In the genomic region with DNA sequence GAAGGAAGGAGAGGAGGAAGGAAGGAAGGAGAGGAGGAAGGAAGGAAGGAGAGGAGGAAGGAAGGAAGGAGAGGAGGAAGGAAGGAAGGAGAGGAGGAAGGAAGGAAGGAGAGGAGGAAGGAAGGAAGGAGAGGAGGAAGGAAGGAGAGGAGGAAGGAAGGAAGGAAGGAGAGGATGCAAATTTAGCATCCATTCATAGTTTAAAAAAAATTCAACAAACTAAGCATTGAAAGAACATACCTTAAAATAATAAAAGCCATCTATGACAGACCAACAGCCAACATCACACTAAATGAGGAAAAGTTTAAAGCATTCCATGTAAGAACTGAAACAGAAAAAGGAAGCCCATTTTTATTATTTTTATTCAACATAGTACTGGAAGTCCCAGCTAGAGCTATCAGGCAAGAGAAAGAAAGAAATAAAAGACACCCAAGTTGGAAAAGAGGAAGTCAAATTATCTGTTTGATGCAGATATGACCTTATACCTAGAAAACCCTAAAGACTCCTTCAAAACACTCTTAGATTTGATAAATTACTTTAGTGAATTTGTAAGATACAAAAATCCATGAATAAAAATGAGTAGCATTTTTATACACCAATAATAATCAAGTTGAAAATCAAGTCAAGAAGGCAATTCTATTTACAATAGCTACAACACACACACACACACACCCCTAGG, we compare ENCODE assay signal across 2 cellular contexts.
TF ChIP-seq lines count a peak whose summit lies in the region.

No MANE protein-coding gene starts in this region.

TF ChIP-seq in HepG2, 621 proteins besides CTCF, POLR2A, EP300 and RAD21:
- TF ChIP-seq HNRNPK (IDR thresholded peaks at IDR 0.05; ENCODE audit: low read depth, low read length, poor library complexity, severe bottlenecking) (peak; percentile 46), MTA3 (CRISPR knock-in tag; IDR thresholded peaks at IDR 0.05) (no peak)

TF ChIP-seq in K562, 482 proteins besides CTCF, POLR2A, EP300 and RAD21 (continues in another document):
- TF ChIP-seq ETV5 (CRISPR knock-in tag; IDR thresholded peaks at IDR 0.05; ENCODE audit: low read depth): no peak
- no peak for TF ChIP-seq NFIX (CRISPR knock-in tag; IDR thresholded peaks at IDR 0.05; ENCODE audit: low read depth)
- TF ChIP-seq, protein P1, sequence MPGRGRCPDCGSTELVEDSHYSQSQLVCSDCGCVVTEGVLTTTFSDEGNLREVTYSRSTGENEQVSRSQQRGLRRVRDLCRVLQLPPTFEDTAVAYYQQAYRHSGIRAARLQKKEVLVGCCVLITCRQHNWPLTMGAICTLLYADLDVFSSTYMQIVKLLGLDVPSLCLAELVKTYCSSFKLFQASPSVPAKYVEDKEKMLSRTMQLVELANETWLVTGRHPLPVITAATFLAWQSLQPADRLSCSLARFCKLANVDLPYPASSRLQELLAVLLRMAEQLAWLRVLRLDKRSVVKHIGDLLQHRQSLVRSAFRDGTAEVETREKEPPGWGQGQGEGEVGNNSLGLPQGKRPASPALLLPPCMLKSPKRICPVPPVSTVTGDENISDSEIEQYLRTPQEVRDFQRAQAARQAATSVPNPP (IDR thresholded peaks at IDR 0.05; ENCODE audit: borderline replicate concordance, insufficient read depth, insufficient read length): no peak
- no peak for TF ChIP-seq ZNF589 (CRISPR knock-in tag; IDR thresholded peaks at IDR 0.05; ENCODE audit: low read depth)
- peak; percentile 95 for TF ChIP-seq SMARCE1 (IDR thresholded peaks at IDR 0.05)
- TF ChIP-seq MTA2 (IDR thresholded peaks at IDR 0.05; ENCODE audit: low read depth): peak; percentile 76
- TF ChIP-seq ZNF253 (CRISPR knock-in tag; conservative IDR thresholded peaks at IDR 0.05): no peak
- TF ChIP-seq, protein P2, sequence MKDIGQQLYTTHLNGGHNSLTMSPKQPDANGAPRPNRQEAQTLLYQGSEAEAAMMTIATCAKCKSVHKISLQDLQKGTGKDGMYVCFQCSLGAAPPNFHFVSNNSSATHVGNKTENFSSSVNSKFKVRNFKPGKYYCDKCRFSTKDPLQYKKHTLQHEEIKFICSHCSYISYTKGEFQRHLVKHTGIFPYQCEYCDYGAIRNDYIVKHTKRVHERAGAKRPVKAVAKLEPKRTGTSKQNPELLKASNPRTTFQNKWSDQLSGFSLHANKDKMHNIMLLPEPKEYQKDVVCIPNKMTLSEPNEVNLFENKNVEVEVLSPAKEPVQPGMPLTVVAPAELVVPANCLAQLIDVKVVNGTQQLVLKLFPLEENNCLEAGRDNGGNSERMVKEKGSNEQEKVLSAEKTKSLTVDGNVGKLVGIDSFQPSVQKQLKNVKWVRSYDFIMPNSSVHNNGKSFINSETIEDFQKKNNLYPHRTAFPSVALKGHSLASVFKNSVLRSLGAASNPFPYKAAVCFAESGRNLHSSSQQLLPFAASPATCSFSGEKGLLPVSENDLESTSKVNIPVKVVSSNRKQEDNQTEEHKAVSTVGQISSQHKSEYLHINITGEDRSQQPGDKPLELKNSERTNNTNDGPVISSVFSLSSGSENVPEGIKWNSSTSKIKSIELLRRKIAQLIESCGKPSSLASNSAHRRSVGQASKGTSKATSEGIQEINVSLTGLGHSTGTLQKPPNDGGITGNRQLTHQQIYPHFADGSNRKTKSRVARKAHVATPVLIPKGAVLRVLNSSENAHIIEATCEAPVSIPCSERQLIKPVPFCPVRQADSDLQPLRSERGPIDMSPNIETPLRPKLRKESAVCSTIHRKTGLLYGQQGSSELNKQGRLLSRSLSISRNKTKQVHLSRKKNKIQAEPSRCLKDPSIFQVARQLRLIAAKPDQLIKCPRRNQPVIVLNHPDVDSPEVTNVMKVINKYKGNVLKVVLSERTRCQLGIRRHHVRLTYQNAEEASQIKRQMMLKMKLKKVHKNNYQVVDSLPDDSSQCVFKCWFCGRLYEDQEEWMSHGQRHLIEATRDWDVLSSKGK (CRISPR knock-in tag; IDR thresholded peaks at IDR 0.05): no peak
- TF ChIP-seq PKNOX1 (IDR thresholded peaks at IDR 0.05): peak; percentile 35; the same call in 1 of the 2 replicates
- peak; percentile 26; the same call in 1 of the 2 replicates for TF ChIP-seq FOXM1 (IDR thresholded peaks at IDR 0.05; ENCODE audit: low read depth)
- TF ChIP-seq FOXM1 (CRISPR knock-in tag; IDR thresholded peaks at IDR 0.05; ENCODE audit: low read depth): no peak
- TF ChIP-seq ZNF175 (CRISPR knock-in tag; IDR thresholded peaks at IDR 0.05; ENCODE audit: low read depth): no peak
- TF ChIP-seq RBM22 (IDR thresholded peaks at IDR 0.05; ENCODE audit: low read depth, low read length, poor library complexity, severe bottlenecking): no peak
- TF ChIP-seq ZNF551 (CRISPR knock-in tag; IDR thresholded peaks at IDR 0.05): no peak
- TF ChIP-seq POLR2AphosphoS5 (IDR thresholded peaks at IDR 0.05; ENCODE audit: control insufficient read depth, insufficient read depth, low read depth, low read length): no peak
- no peak for TF ChIP-seq SAP30 (IDR thresholded peaks at IDR 0.05; ENCODE audit: borderline replicate concordance, insufficient read depth, low read depth, low read length, poor library complexity, severe bottlenecking)
- no peak for TF ChIP-seq ZNF766 (CRISPR knock-in tag; conservative IDR thresholded peaks at IDR 0.05)
- TF ChIP-seq, protein P3, sequence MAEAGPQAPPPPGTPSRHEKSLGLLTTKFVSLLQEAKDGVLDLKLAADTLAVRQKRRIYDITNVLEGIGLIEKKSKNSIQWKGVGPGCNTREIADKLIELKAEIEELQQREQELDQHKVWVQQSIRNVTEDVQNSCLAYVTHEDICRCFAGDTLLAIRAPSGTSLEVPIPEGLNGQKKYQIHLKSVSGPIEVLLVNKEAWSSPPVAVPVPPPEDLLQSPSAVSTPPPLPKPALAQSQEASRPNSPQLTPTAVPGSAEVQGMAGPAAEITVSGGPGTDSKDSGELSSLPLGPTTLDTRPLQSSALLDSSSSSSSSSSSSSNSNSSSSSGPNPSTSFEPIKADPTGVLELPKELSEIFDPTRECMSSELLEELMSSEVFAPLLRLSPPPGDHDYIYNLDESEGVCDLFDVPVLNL (CRISPR knock-in tag; IDR thresholded peaks at IDR 0.05; ENCODE audit: low read depth): no peak
- no peak for TF ChIP-seq ZNF311 (CRISPR knock-in tag; IDR thresholded peaks at IDR 0.05)
- TF ChIP-seq MTF1 (CRISPR knock-in tag; IDR thresholded peaks at IDR 0.05; ENCODE audit: borderline replicate concordance): no peak
- no peak for TF ChIP-seq NFE2L1 (tag; IDR thresholded peaks at IDR 0.05; ENCODE audit: borderline replicate concordance, low read depth)
- TF ChIP-seq TCF3 (CRISPR knock-in tag; IDR thresholded peaks at IDR 0.05): peak; percentile 66
- TF ChIP-seq ZNF561 (CRISPR knock-in tag; conservative IDR thresholded peaks at IDR 0.05): no peak
- TF ChIP-seq SMARCC2 (IDR thresholded peaks at IDR 0.05; ENCODE audit: low read depth): peak; percentile 91
- no peak for TF ChIP-seq TBL1XR1 (IDR thresholded peaks at IDR 0.05; ENCODE audit: low read length in 2 of 2)
- TF ChIP-seq ARID1B (IDR thresholded peaks at IDR 0.05): peak; percentile 96
- no peak for TF ChIP-seq RAD51 (IDR thresholded peaks at IDR 0.05; ENCODE audit: borderline replicate concordance, low read depth)
- no peak for TF ChIP-seq ZNF121 (CRISPR knock-in tag; conservative IDR thresholded peaks at IDR 0.05)
- TF ChIP-seq CBFA2T3 (IDR thresholded peaks at IDR 0.05): peak; percentile 72
- TF ChIP-seq, protein P4, sequence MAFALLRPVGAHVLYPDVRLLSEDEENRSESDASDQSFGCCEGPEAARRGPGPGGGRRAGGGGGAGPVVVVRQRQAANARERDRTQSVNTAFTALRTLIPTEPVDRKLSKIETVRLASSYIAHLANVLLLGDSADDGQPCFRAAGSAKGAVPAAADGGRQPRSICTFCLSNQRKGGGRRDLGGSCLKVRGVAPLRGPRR (CRISPR knock-in tag; IDR thresholded peaks at IDR 0.05): no peak
- no peak for TF ChIP-seq SRSF3 (IDR thresholded peaks at IDR 0.05; ENCODE audit: insufficient read depth, low read length)
- TF ChIP-seq HEY1 (CRISPR knock-in tag; IDR thresholded peaks at IDR 0.05; ENCODE audit: borderline replicate concordance): no peak
- no peak for TF ChIP-seq ZBED1 (IDR thresholded peaks at IDR 0.05)
- TF ChIP-seq TAF15 (IDR thresholded peaks at IDR 0.05; ENCODE audit: low read depth, low read length): no peak
- no peak for TF ChIP-seq SMC3 (conservative IDR thresholded peaks at IDR 0.05; ENCODE audit: insufficient read depth, low read depth, low read length)
- no peak for TF ChIP-seq ZNF436 (CRISPR knock-in tag; IDR thresholded peaks at IDR 0.05)
- TF ChIP-seq ZNF408 (CRISPR knock-in tag; IDR thresholded peaks at IDR 0.05; ENCODE audit: low read depth): no peak
- TF ChIP-seq TCF7 (IDR thresholded peaks at IDR 0.05; ENCODE audit: borderline replicate concordance): no peak
- no peak for TF ChIP-seq RHOXF2B (CRISPR knock-in tag; conservative IDR thresholded peaks at IDR 0.05)
- TF ChIP-seq EGR1 (conservative IDR thresholded peaks at IDR 0.05): no peak
- no peak for TF ChIP-seq SUPT5H (IDR thresholded peaks at IDR 0.05)
- TF ChIP-seq ZNF23 (CRISPR knock-in tag; IDR thresholded peaks at IDR 0.05): no peak
- TF ChIP-seq ELF1 (tag; IDR thresholded peaks at IDR 0.05): no peak
- no peak for TF ChIP-seq TFAM (CRISPR knock-in tag; conservative IDR thresholded peaks at IDR 0.05)
- TF ChIP-seq MAFG (tag; conservative IDR thresholded peaks at IDR 0.05): no peak
- TF ChIP-seq TSC22D4 (tag; IDR thresholded peaks at IDR 0.05): no peak
- TF ChIP-seq SRSF7 (optimal IDR thresholded peaks at IDR 0.05; ENCODE audit: low read depth, low read length): no peak
- peak; percentile 64 for TF ChIP-seq NCOR1 (IDR thresholded peaks at IDR 0.05)
- TF ChIP-seq TEAD4 (IDR thresholded peaks at IDR 0.05; ENCODE audit: low read length): peak; percentile 89
- no peak for TF ChIP-seq TEAD4 (CRISPR knock-in tag; IDR thresholded peaks at IDR 0.05; ENCODE audit: borderline replicate concordance)
- 0 out of 2 replicates have a peak, but pooled peaks have one; percentile 22 for TF ChIP-seq SOX6 (IDR thresholded peaks at IDR 0.05)
- TF ChIP-seq ZNF184 (CRISPR knock-in tag; IDR thresholded peaks at IDR 0.05): no peak
- TF ChIP-seq LARP7 (IDR thresholded peaks at IDR 0.05): no peak
- no peak for TF ChIP-seq NFE2 (IDR thresholded peaks at IDR 0.05; ENCODE audit: low read depth)
- TF ChIP-seq, protein P5, sequence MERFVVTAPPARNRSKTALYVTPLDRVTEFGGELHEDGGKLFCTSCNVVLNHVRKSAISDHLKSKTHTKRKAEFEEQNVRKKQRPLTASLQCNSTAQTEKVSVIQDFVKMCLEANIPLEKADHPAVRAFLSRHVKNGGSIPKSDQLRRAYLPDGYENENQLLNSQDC (CRISPR knock-in tag; IDR thresholded peaks at IDR 0.05): no peak
- no peak for TF ChIP-seq CREBBP (IDR thresholded peaks at IDR 0.05; ENCODE audit: low read depth, low read length)
- TF ChIP-seq ZFP36 (IDR thresholded peaks at IDR 0.05; ENCODE audit: low read depth, low read length, partially characterized antibody): no peak
- no peak for TF ChIP-seq JUN (IDR thresholded peaks at IDR 0.05; ENCODE audit: borderline replicate concordance, low read depth, low read length)
- TF ChIP-seq JUN (CRISPR knock-in tag; IDR thresholded peaks at IDR 0.05; ENCODE audit: borderline replicate concordance): no peak
- peak in 1 of 2 experiments; percentile 79; a peak in 3 of 4 replicates for TF ChIP-seq ETV6 (IDR thresholded peaks at IDR 0.05; ENCODE audit: borderline replicate concordance in 1 of 2, low read depth in 2 of 2, low read length in 1 of 2)
- no peak for TF ChIP-seq ETV6 (CRISPR knock-in tag; IDR thresholded peaks at IDR 0.05; ENCODE audit: borderline replicate concordance)
- 0 out of 4 replicates have a peak, but pooled peaks of 1 of the 2 experiments have one; percentile 36 for TF ChIP-seq TRIM24 (IDR thresholded peaks at IDR 0.05)
- peak; percentile 9; the same call in 1 of the 2 replicates for TF ChIP-seq KLF16 (IDR thresholded peaks at IDR 0.05)
- no peak for TF ChIP-seq SMARCA5 (IDR thresholded peaks at IDR 0.05)
- no peak for TF ChIP-seq ZNF347 (CRISPR knock-in tag; IDR thresholded peaks at IDR 0.05; ENCODE audit: low read depth)
- TF ChIP-seq SMAD3 (CRISPR knock-in tag; conservative IDR thresholded peaks at IDR 0.05): no peak
- TF ChIP-seq HMGN3 (IDR thresholded peaks at IDR 0.05; ENCODE audit: borderline replicate concordance, extremely low read depth, insufficient read length, low read depth, low read length): no peak
- no peak for TF ChIP-seq NFIC (IDR thresholded peaks at IDR 0.05)
- no peak for TF ChIP-seq ZNF282 (CRISPR knock-in tag; IDR thresholded peaks at IDR 0.05)
- no peak for TF ChIP-seq BACH1 (tag; IDR thresholded peaks at IDR 0.05)
- TF ChIP-seq, protein P6, sequence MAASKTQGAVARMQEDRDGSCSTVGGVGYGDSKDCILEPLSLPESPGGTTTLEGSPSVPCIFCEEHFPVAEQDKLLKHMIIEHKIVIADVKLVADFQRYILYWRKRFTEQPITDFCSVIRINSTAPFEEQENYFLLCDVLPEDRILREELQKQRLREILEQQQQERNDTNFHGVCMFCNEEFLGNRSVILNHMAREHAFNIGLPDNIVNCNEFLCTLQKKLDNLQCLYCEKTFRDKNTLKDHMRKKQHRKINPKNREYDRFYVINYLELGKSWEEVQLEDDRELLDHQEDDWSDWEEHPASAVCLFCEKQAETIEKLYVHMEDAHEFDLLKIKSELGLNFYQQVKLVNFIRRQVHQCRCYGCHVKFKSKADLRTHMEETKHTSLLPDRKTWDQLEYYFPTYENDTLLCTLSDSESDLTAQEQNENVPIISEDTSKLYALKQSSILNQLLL (CRISPR knock-in tag; IDR thresholded peaks at IDR 0.05; ENCODE audit: borderline replicate concordance): no peak
- TF ChIP-seq TAL1 (IDR thresholded peaks at IDR 0.05): peak; percentile 77
- no peak for TF ChIP-seq TRIM25 (IDR thresholded peaks at IDR 0.05; ENCODE audit: borderline replicate concordance)
